Comparison of ENCODE assay signal across 9 cellular contexts in the genomic region with DNA sequence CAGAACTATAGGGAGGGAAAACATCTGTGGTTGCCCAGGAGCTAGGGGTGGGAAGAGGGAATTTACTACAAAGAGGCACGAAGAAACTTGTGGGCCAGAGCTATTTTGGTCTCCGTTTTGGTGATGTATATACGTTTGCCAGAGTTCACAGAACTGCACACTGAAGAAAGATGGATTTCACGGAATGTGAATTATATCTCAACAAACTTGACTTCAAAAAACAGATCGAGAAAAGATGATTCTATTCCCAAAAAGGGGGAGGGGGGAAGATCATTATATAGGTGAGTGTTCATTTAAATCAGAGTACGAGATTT. TPM values are rescaled to one million over a fixed set of nuclear protein-coding genes. Genes with fewer than 3 reads are reported as not detected.
DNase-seq lines count a peak whose midpoint lies in the region; ATAC-seq, FAIRE-seq and TF ChIP-seq lines count a peak whose summit lies in the region.
"Had no signal": no experiment of that assay in that cellular context is flagged by ENCODE, and none has a peak within 500 bp of the region (broad histone marks: within the 10 kb centered on the region; RNA-seq: fewer than 3 reads in every experiment).

No MANE protein-coding gene starts in this region.

- POLR2A ChIA-PET in naive thymus-derived CD8-positive, alpha-beta T cell (lab: Charles Lee): no interaction called here
- POLR2A ChIA-PET in CD4-positive, alpha-beta T cell (lab: Charles Lee): interaction anchor here (0.7 kb wide), 1 partner anchor 489 kb away, joined by 3 read pairs; no protein-coding TSS in a partner anchor

- H3K9ac ChIP-seq in colonic mucosa (ENCODE audit: low read depth in 2 of 2, low read length in 2 of 2): peak overlapping the region in 1 of 2 donors; percentile 14

- H3K4me1 Mint-ChIP-seq in naive thymus-derived CD8-positive, alpha-beta T cell: peaks cover 9 to 23% (median 14%) of the 10 kb centered on the region in 4 donors
- H3K4me1 Mint-ChIP-seq in CD4-positive, alpha-beta T cell (ENCODE audit: low read depth): peaks cover 19% of the 10 kb centered on the region

- peak overlapping the region in 1 of 10 donors; percentile 5 for H3K27ac Mint-ChIP-seq in naive thymus-derived CD8-positive, alpha-beta T cell
- no peak overlapping the region for H3K27ac Mint-ChIP-seq in CD4-positive, alpha-beta T cell

- DNase-seq in AG08396 (ENCODE audit: low spot score) (peak; percentile 25), HTR-8/SVneo (ENCODE audit: insufficient read length, low spot score) (peak; percentile 17), colonic mucosa (no peak), NCI-H1436 treated with DMSO at 0.1 percent for 48 hours (lab: John Stamatoyannopoulos, UW) (no peak), inferior parietal cortex (ENCODE audit: extremely low spot score) (no peak)
- DNase-seq in naive thymus-derived CD8-positive, alpha-beta T cell: no peak
- DNase-seq in CD4-positive, alpha-beta T cell: no peak
- DNase-seq: OCI-M1 had no signal

- FAIRE-seq in HTR-8/SVneo (lab: Jason Lieb, UNC): no peak

- H3K4me1 ChIP-seq in colonic mucosa: peaks cover 4% of the 10 kb centered on the region

- peak overlapping the region; percentile 21 to 81 (median 68) for H3K4me3 Mint-ChIP-seq in naive thymus-derived CD8-positive, alpha-beta T cell
- no peak overlapping the region for H3K4me3 Mint-ChIP-seq in CD4-positive, alpha-beta T cell

- no peaks in the 10 kb centered on the region for H3K27me3 ChIP-seq in colonic mucosa
- peaks cover 17% of the 10 kb centered on the region for H3K27me3 ChIP-seq in CD4-positive, alpha-beta T cell (ENCODE audit: control insufficient read depth, insufficient read depth, low read length)

- no peak overlapping the region for H3K27ac ChIP-seq in colonic mucosa
- H3K27ac ChIP-seq in CD4-positive, alpha-beta T cell (ENCODE audit: low read depth, low read length): no peak overlapping the region

- no peaks in the 10 kb centered on the region for H3K9me3 ChIP-seq in colonic mucosa
- H3K9me3 ChIP-seq in CD4-positive, alpha-beta T cell (ENCODE audit: control insufficient read depth, low read length): no peaks in the 10 kb centered on the region

- peak overlapping the region; percentile 39 for H3K4me3 ChIP-seq in colonic mucosa

- CTCF ChIA-PET in CD4-positive, alpha-beta T cell (lab: Charles Lee): no interaction called here

- ATAC-seq in naive thymus-derived CD8-positive, alpha-beta T cell: no peak
- no peak for ATAC-seq in HG03469 (IDR thresholded peaks at IDR 0.05; ENCODE audit: unreplicated experiment)
- ATAC-seq in CD4-positive, alpha-beta T cell (ENCODE audit: poor library complexity): no peak

- intact Hi-C loops in colonic mucosa (cut with DNase I): no loop called here
- intact Hi-C loops in CD4-positive, alpha-beta T cell (cut with DNase I, micrococcal nuclease): no loop called here

- H3K9me3 Mint-ChIP-seq in naive thymus-derived CD8-positive, alpha-beta T cell: no peaks in the 10 kb centered on the region
- no peaks in the 10 kb centered on the region for H3K9me3 Mint-ChIP-seq in CD4-positive, alpha-beta T cell

- peaks cover 18 to 26% (median 22%) of the 10 kb centered on the region in 5 donors for H3K27me3 Mint-ChIP-seq in naive thymus-derived CD8-positive, alpha-beta T cell
- H3K27me3 Mint-ChIP-seq in CD4-positive, alpha-beta T cell: peaks cover 18% of the 10 kb centered on the region

- no peak for TF ChIP-seq CTCF in colonic mucosa (IDR thresholded peaks at IDR 0.05)
- TF ChIP-seq CTCF in CD4-positive, alpha-beta T cell (IDR thresholded peaks at IDR 0.05): no peak

- H3K36me3 Mint-ChIP-seq in naive thymus-derived CD8-positive, alpha-beta T cell: peaks cover 0 to 29% (median under 1%) of the 10 kb centered on the region in 3 donors
- peaks cover 6% of the 10 kb centered on the region for H3K36me3 Mint-ChIP-seq in CD4-positive, alpha-beta T cell (ENCODE audit: low read depth)

- no peaks in the 10 kb centered on the region for H3K36me3 ChIP-seq in colonic mucosa

RNA-seq across cellular contexts. Expression of a gene that starts 0.3 kb away (rescaled TPM):
- total RNA-seq in colonic mucosa: 1 to 10 TPM in 1 of 2 donors, under 1 TPM in 1; 0.77 to 1.9 TPM
- total RNA-seq in naive thymus-derived CD8-positive, alpha-beta T cell: 1 to 10 TPM; 1.8 to 2.5 TPM
- polyA plus RNA-seq in naive thymus-derived CD8-positive, alpha-beta T cell: not detected
- under 1 TPM; 0.67 to 0.77 TPM for total RNA-seq in CD4-positive, alpha-beta T cell

RNA-seq across cellular contexts. Expression of a gene that starts 14.9 kb away (rescaled TPM):
- total RNA-seq in colonic mucosa: 10 to 100 TPM; 15.6 to 18.9 TPM
- 10 to 100 TPM; 16.7 to 17.1 TPM for total RNA-seq in naive thymus-derived CD8-positive, alpha-beta T cell
- 10 to 100 TPM; 34.8 to 61.7 (median 58.6) TPM for polyA plus RNA-seq in naive thymus-derived CD8-positive, alpha-beta T cell
- total RNA-seq in CD4-positive, alpha-beta T cell: 10 to 100 TPM; 10.6 to 11.6 TPM

RNA-seq across cellular contexts. Expression of a gene that starts 31.7 kb away (rescaled TPM):
- total RNA-seq in colonic mucosa: 1 to 10 TPM in 1 of 2 donors, not detected in 1; 7.7 TPM
- not detected for total RNA-seq in naive thymus-derived CD8-positive, alpha-beta T cell
- under 1 TPM in 1 of 3 donors, not detected in 2; 0.11 TPM for polyA plus RNA-seq in naive thymus-derived CD8-positive, alpha-beta T cell
- total RNA-seq in CD4-positive, alpha-beta T cell: not detected

RNA-seq across cellular contexts. Expression of a gene that starts 49.2 kb away (rescaled TPM):
- total RNA-seq in colonic mucosa: 10 to 100 TPM; 25.2 to 29.3 TPM
- 10 to 100 TPM; 14.9 to 15.5 TPM for total RNA-seq in naive thymus-derived CD8-positive, alpha-beta T cell
- 1 to 10 TPM; 4.4 to 5.7 (median 5.3) TPM for polyA plus RNA-seq in naive thymus-derived CD8-positive, alpha-beta T cell
- total RNA-seq in CD4-positive, alpha-beta T cell: 1 to 10 TPM; 8.4 to 8.9 TPM

Comparison
In these comparisons a context has a peak if more than half of its experiments do, and no peak if none do; other contexts are left out.
1. DNase-seq: peak in AG08396 (single experiment) and HTR-8/SVneo (single experiment); none in colonic mucosa (single experiment), naive thymus-derived CD8-positive, alpha-beta T cell (0 of 10), NCI-H1436 treated with DMSO at 0.1 percent for 48 hours (single experiment), CD4-positive, alpha-beta T cell (0 of 10) and inferior parietal cortex (single experiment).